In genomic region chr4:186587416-186588018, GRCh38 we compare ENCODE assay signal across 9 cellular contexts. TPM values are rescaled to one million over a fixed set of nuclear protein-coding genes. Genes with fewer than 3 reads are reported as not detected.
DNase-seq lines count a peak whose midpoint lies in the region; ATAC-seq, FAIRE-seq and TF ChIP-seq lines count a peak whose summit lies in the region.
"Had no signal": no experiment of that assay in that cellular context is flagged by ENCODE, and none has a peak within 500 bp of the region (broad histone marks: within the 10 kb centered on the region; RNA-seq: fewer than 3 reads in every experiment).

No MANE protein-coding gene starts in this region.

- H2AK5ac ChIP-seq in H1 (ENCODE audit: low read depth, low read length), result no peak overlapping the region

- H3K9ac ChIP-seq in Loucy (ENCODE audit: low read depth, low read length, poor library complexity, severe bottlenecking), result no peak overlapping the region
- no peak overlapping the region for H3K9ac ChIP-seq in H1 (replicated peaks in 1 of 4; ENCODE audit: extremely low read depth in 1 of 4, low read depth in 3 of 4, low read length in 3 of 4)
- H3K9ac ChIP-seq: BLaER1 treated with 17β-estradiol and CSF1 and Interleukin-3, amounts not matched to agents 10 nM and 100 nM had no signal

- H3K14ac ChIP-seq in H1 (ENCODE audit: insufficient read length), result no peak overlapping the region

- FAIRE-seq in H1 (lab: Jason Lieb, UNC), result no peak

- H3K36me3 Mint-ChIP-seq in stimulated activated effector memory CD8-positive, alpha-beta T cell treated with anti-CD3 and anti-CD28 coated beads, Interleukin-12 subunit alpha, Interleukin-12 subunit beta, amount 100 ng/mL, for 72 hours, result no peaks in the 10 kb centered on the region

- H3K4me1 Mint-ChIP-seq in stimulated activated effector memory CD8-positive, alpha-beta T cell treated with anti-CD3 and anti-CD28 coated beads, Interleukin-12 subunit alpha, Interleukin-12 subunit beta, amount 100 ng/mL, for 72 hours, result no peaks in the 10 kb centered on the region

- H4K5ac ChIP-seq in H1 (ENCODE audit: insufficient read length, low read depth, low read length), result no peak overlapping the region

- H4K8ac ChIP-seq in H1 (ENCODE audit: extremely low read depth, insufficient read depth, low read length), result no peak overlapping the region

- H3K36me3 ChIP-seq in Loucy (ENCODE audit: insufficient read depth, low read length), result no peaks in the 10 kb centered on the region
- H3K36me3 ChIP-seq in H1 (ENCODE audit: control insufficient read depth in 2 of 4, insufficient read depth in 4 of 4, low read length in 3 of 4), result peaks cover 5 to 64% (median 19%) of the 10 kb centered on the region in 4 experiments; a peak in 6 of 8 replicates

- H3K27me3 ChIP-seq in Loucy (ENCODE audit: insufficient read depth, low read length, poor library complexity, severe bottlenecking) (no peaks in the 10 kb centered on the region), H1 (replicated peaks in 1 of 4; ENCODE audit: control insufficient read depth in 3 of 4, extremely low read depth in 1 of 4, insufficient read depth in 3 of 4, low read length in 3 of 4) (no peaks in the 10 kb centered on the region)
- H3K27me3 ChIP-seq: BLaER1 treated with 17β-estradiol and CSF1 and Interleukin-3, amounts not matched to agents 10 nM and 100 nM had no signal

- CTCF ChIA-PET in H1 (lab: Charles Lee; ENCODE audit: partially characterized antibody), result interaction anchor here (0.6 to 5.2 kb wide), 31 partner anchors 10 to 349 kb away, joined by 3 to 35 read pairs (median 4); no protein-coding TSS in a partner anchor

- no peak overlapping the region for H3K27ac ChIP-seq in H1 (ENCODE audit: low read depth, low read length)
- H3K27ac ChIP-seq: BLaER1 treated with 17β-estradiol and CSF1 and Interleukin-3, amounts not matched to agents 10 nM and 100 nM had no signal

- peaks cover under 1% of the 10 kb centered on the region for H3K9me3 Mint-ChIP-seq in stimulated activated effector memory CD8-positive, alpha-beta T cell treated with anti-CD3 and anti-CD28 coated beads, Interleukin-12 subunit alpha, Interleukin-12 subunit beta, amount 100 ng/mL, for 72 hours

- H3K9me2 ChIP-seq in Loucy (replicated peaks; ENCODE audit: low read depth, low read length), result no peaks in the 10 kb centered on the region

- no peak overlapping the region for H3K18ac ChIP-seq in H1 (ENCODE audit: extremely low read depth, low read length)

- peak; percentile 68 for DNase-seq in DMS53 (lab: John Stamatoyannopoulos, UW)
- DNase-seq in DMS53 treated with DMSO at 0.1 percent for 48 hours (lab: John Stamatoyannopoulos, UW; ENCODE audit: unreplicated experiment), result no peak
- peak; percentile 37 to 43 for DNase-seq in activated CD4-positive, alpha-beta T cell treated with anti-CD3 and anti-CD28 coated beads, Interleukin-2, amount 50 U/mL, for 4 hours
- peak in 1 of 2 experiments; percentile 80 for DNase-seq in H1 (ENCODE audit: low read depth in 1 of 2, low spot score in 2 of 2)
- DNase-seq in midbrain (lab: John Stamatoyannopoulos, UW), result peak; percentile 31
- peak; percentile 39 to 62 for DNase-seq in stimulated activated effector memory CD8-positive, alpha-beta T cell treated with anti-CD3 and anti-CD28 coated beads, Interleukin-12 subunit alpha, Interleukin-12 subunit beta, amount 100 ng/mL, for 72 hours (ENCODE audit: low spot score in 2 of 2)

- H2BK120ac ChIP-seq in H1 (replicated peaks; ENCODE audit: low read depth, low read length), result no peak overlapping the region

- H3K4me3 ChIP-seq in Loucy (ENCODE audit: low read length, poor library complexity, severe bottlenecking) (no peak overlapping the region), H1 (ENCODE audit: extremely low read depth in 1 of 4, insufficient read depth in 2 of 4, low read depth in 3 of 4, low read length in 4 of 4) (no peak overlapping the region)
- H3K4me3 ChIP-seq: BLaER1 treated with 17β-estradiol and CSF1 and Interleukin-3, amounts not matched to agents 10 nM and 100 nM had no signal

- no peak overlapping the region for H3K4me3 Mint-ChIP-seq in stimulated activated effector memory CD8-positive, alpha-beta T cell treated with anti-CD3 and anti-CD28 coated beads, Interleukin-12 subunit alpha, Interleukin-12 subunit beta, amount 100 ng/mL, for 72 hours

- no peak overlapping the region for H2BK5ac ChIP-seq in H1 (ENCODE audit: low read depth, low read length)

- no peak overlapping the region for H2BK12ac ChIP-seq in H1 (ENCODE audit: low read depth, low read length)

- TF ChIP-seq RAD21 in H1 (IDR thresholded peaks at IDR 0.05 in 1 of 2, conservative IDR thresholded peaks at IDR 0.05 in 1 of 2; ENCODE audit: low read depth in 2 of 2, low read length in 2 of 2), result peak; percentile 72 to 76

- no peak overlapping the region for H3K27ac Mint-ChIP-seq in stimulated activated effector memory CD8-positive, alpha-beta T cell treated with anti-CD3 and anti-CD28 coated beads, Interleukin-12 subunit alpha, Interleukin-12 subunit beta, amount 100 ng/mL, for 72 hours

- ATAC-seq in GM21526 (IDR thresholded peaks at IDR 0.05; ENCODE audit: low FRiP score, unreplicated experiment), result peak; percentile 81
- no peak for ATAC-seq in stimulated activated effector memory CD8-positive, alpha-beta T cell treated with anti-CD3 and anti-CD28 coated beads, Interleukin-12 subunit alpha, Interleukin-12 subunit beta, amount 100 ng/mL, for 72 hours

- H2BK20ac ChIP-seq in H1 (ENCODE audit: low read length), result no peak overlapping the region

- H3K79me1 ChIP-seq in H1 (ENCODE audit: low read depth, low read length), result peaks cover 2% of the 10 kb centered on the region; the same call in 1 of the 2 replicates

- H3K23ac ChIP-seq in H1 (ENCODE audit: insufficient read length), result no peak overlapping the region

- no peak overlapping the region for H3K4ac ChIP-seq in H1 (replicated peaks; ENCODE audit: insufficient read length, low read depth, low read length)

- TF ChIP-seq POLR2A in H1 (IDR thresholded peaks at IDR 0.05; ENCODE audit: control extremely low read depth in 1 of 2, low read depth in 2 of 2, low read length in 2 of 2), result no peak

- H4K91ac ChIP-seq in H1 (replicated peaks; ENCODE audit: insufficient read length, low read length), result no peak overlapping the region

- H3K4me1 ChIP-seq in Loucy (ENCODE audit: insufficient read depth, low read length, poor library complexity, severe bottlenecking), result peaks cover 24% of the 10 kb centered on the region
- H3K4me1 ChIP-seq in H1 (replicated peaks in 1 of 4; ENCODE audit: control insufficient read depth in 3 of 4, insufficient read depth in 4 of 4, low read length in 3 of 4), result no peaks in the 10 kb centered on the region; a peak in 1 of 7 replicates

- no peak overlapping the region for H3K56ac ChIP-seq in H1 (replicated peaks; ENCODE audit: insufficient read length, low read depth, low read length)

- H4K20me1 ChIP-seq in Loucy (ENCODE audit: insufficient read depth, low read length, poor library complexity, severe bottlenecking) (no peaks in the 10 kb centered on the region), H1 (replicated peaks in 1 of 2; ENCODE audit: control insufficient read depth in 1 of 2, insufficient read depth in 2 of 2, low read length in 2 of 2) (peaks cover 0 to 2% of the 10 kb centered on the region in 2 experiments)

- H3F3A ChIP-seq in Loucy (ENCODE audit: low read depth), result no peaks in the 10 kb centered on the region

- no peak for TF ChIP-seq EP300 in H1 (IDR thresholded peaks at IDR 0.05; ENCODE audit: borderline replicate concordance in 1 of 2, low read depth in 2 of 2, low read length in 2 of 2)

- no peaks in the 10 kb centered on the region for H3K79me2 ChIP-seq in Loucy (ENCODE audit: insufficient read depth, low read length)
- 0 out of 4 replicates have a peak, but pooled peaks cover 0 to 5% of the 10 kb centered on the region in 2 experiments for H3K79me2 ChIP-seq in H1 (ENCODE audit: control insufficient read depth in 1 of 2, insufficient read depth in 2 of 2, low read length in 2 of 2)

- H3K9me3 ChIP-seq in Loucy (ENCODE audit: insufficient read depth, low read depth, low read length) (no peaks in the 10 kb centered on the region), H1 (ENCODE audit: insufficient read depth in 2 of 2, low read depth in 1 of 2, low read length in 1 of 2) (no peaks in the 10 kb centered on the region; a peak in 1 of 4 replicates)

- POLR2A ChIA-PET in H1 (lab: Charles Lee; ENCODE audit: partially characterized antibody), result interaction anchor here (0.8 kb wide), 1 partner anchor 20 kb away, joined by 3 read pairs; no protein-coding TSS in a partner anchor

- H3K4me2 ChIP-seq in Loucy (ENCODE audit: low read depth, low read length, poor library complexity, severe bottlenecking) (no peak overlapping the region), H1 (ENCODE audit: insufficient read depth in 1 of 2, low read depth in 2 of 2, low read length in 2 of 2) (no peak overlapping the region)
- H3K4me2 ChIP-seq: BLaER1 treated with 17β-estradiol and CSF1 and Interleukin-3, amounts not matched to agents 10 nM and 100 nM had no signal

- peaks cover 2% of the 10 kb centered on the region; the same call in 1 of the 2 replicates for H3K23me2 ChIP-seq in H1 (ENCODE audit: low read depth, low read length)

- WGBS in H1 (ENCODE audit: extremely low coverage in 1 of 2, insufficient coverage in 1 of 2, insufficient read length in 1 of 2, insufficient replicate concordance in 2 of 2, low coverage in 1 of 2, low lambda C conversion rate in 2 of 2, missing lambda C conversion rate in 1 of 2), 2 experiments, result 56% methylated on average over 4 of the region's 4 CpGs; no CpG with 5 or more reads in 1 of the 2 experiments

- H2AFZ ChIP-seq in Loucy (ENCODE audit: low read length), result no peak overlapping the region
- H2AFZ ChIP-seq in H1 (ENCODE audit: low read length), result no peak overlapping the region

- TF ChIP-seq CTCF in Loucy (conservative IDR thresholded peaks at IDR 0.05; ENCODE audit: low read length), result peak; percentile 77
- peak; percentile 62 to 73 (median 67) for TF ChIP-seq CTCF in H1 (IDR thresholded peaks at IDR 0.05; ENCODE audit: control extremely low read depth in 1 of 3, insufficient read depth in 1 of 3, low read depth in 1 of 3, low read length in 3 of 3)

- H2BK15ac ChIP-seq in H1 (ENCODE audit: low read length), result no peak overlapping the region

TF ChIP-seq in H1, 55 proteins besides CTCF, POLR2A, EP300 and RAD21 (continues in another document):
- no peak for TF ChIP-seq NANOG (IDR thresholded peaks at IDR 0.05; ENCODE audit: insufficient read depth, low read depth, low read length, poor library complexity, severe bottlenecking)
- TF ChIP-seq ASH2L (IDR thresholded peaks at IDR 0.05; ENCODE audit: low read length), result no peak
- no peak for TF ChIP-seq BACH1 (IDR thresholded peaks at IDR 0.05; ENCODE audit: low read length)

RNA-seq across cellular contexts. Expression of gene MTNR1A, which starts 32.1 kb away (rescaled TPM):
- total RNA-seq in H1 (2021; fragmentation: NEBNext Ultra II Directional; extraction: Animal tissue kit (Norgen Biotek cat#: 25700)), result 0.45 and 0.50 TPM in 2 replicates
- 1.0 and 1.7 TPM in 2 replicates for polyA plus RNA-seq in H1 (2011; rRNA removed)
- 1.1 TPM for polyA plus RNA-seq in H1 (2011; cell fraction: cytosol; rRNA removed)
- 2.4 TPM for polyA plus RNA-seq in H1 (2011; cell fraction: nucleus; rRNA removed)
- polyA plus RNA-seq in H1 (2012, experiment 1 of 2), result 0.46 to 0.94 TPM (median 0.46 TPM) in 3 of 4 replicates, not detected in the other
- not detected for polyA plus RNA-seq in H1 (2012, experiment 2 of 2)
- polyA plus RNA-seq in H1 (2013, experiment 1 of 2), result 0.73 TPM
- polyA plus RNA-seq in H1 (2013, experiment 2 of 2), result 0.64 TPM
- polyA minus RNA-seq in H1 (2011; rRNA and poly(A)+ RNA removed), result 4.6 and 5.9 TPM in 2 replicates
- polyA minus RNA-seq in H1 (2011; cell fraction: cytosol; rRNA and poly(A)+ RNA removed), result 2.1 TPM
- polyA minus RNA-seq in H1 (2011; cell fraction: nucleus; rRNA and poly(A)+ RNA removed), result 4.1 TPM
